Comparison of ENCODE assay signal across 8 cellular contexts in the genomic region with DNA sequence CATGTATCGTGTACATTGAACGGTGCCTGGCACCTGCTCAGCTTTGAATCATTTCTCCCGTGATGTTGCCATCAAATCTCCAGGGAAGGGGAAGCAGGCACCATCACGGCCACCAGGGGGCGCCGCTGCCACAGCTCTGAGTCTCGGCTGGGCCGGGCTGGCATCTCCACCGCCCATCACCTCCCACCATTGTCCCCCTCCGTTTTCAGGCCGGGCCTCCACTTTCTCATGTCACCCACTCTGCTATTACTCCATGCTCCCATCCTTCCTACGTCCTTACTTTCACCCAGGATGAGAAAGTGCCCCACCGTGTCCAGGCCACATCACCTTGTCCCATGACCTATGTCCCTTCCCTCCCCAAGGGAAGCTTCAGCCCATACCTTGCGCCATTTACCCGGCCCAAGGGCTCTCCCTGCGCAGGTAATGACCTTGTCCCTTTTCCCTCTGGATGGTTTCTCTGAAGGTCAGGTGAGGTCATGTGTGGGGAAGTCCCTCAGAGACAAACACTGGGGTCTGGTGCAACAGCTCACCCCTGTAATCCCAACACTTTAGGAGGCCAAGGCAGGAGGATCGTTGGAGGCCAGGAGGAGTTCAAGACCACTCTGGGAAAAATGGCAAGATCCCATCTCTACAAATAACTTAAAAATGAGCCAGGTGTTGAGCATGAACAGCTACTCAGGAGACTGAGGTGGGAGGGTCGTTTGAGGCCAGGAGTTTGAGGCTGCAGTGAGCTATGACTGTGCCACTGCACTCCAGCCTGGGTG. TPM values are rescaled to one million over a fixed set of nuclear protein-coding genes. Genes with fewer than 3 reads are reported as not detected.
A peak's percentile ranks its signal among the peaks of the same experiment; 100 is the strongest.
DNase-seq lines count a peak whose midpoint lies in the region; ATAC-seq and TF ChIP-seq lines count a peak whose summit lies in the region.

No MANE protein-coding gene starts in this region.

- peak; percentile 96 for TF ChIP-seq RAD21 in HCT116 (IDR thresholded peaks at IDR 0.05; ENCODE audit: low read depth)

- H3K36me3 ChIP-seq in DND-41 (ENCODE audit: insufficient read depth, low read length), result no peaks in the 10 kb centered on the region
- no peaks in the 10 kb centered on the region for H3K36me3 ChIP-seq in HCT116 (ENCODE audit: control insufficient read depth in 1 of 2, insufficient read depth in 2 of 2, low read length in 2 of 2)
- H3K36me3 ChIP-seq in cardiac muscle cell, result no peaks in the 10 kb centered on the region
- H3K36me3 ChIP-seq in prostate gland, result no peaks in the 10 kb centered on the region
- H3K36me3 ChIP-seq in vagina, result no peaks in the 10 kb centered on the region

- WGBS in prostate gland, result 29% methylated on average over 18 of the region's 18 CpGs

- no TSS peak for BruUV-seq in HCT116 (replicated peaks; lab: Mats Ljungman, UMichigan)

- no peaks in the 10 kb centered on the region for H3K9me2 ChIP-seq in HCT116 (ENCODE audit: insufficient read depth)

- H3K4me2 ChIP-seq in DND-41 (ENCODE audit: insufficient read depth, low read length) (peak overlapping the region; percentile 42; the same call in 1 of the 2 replicates), HCT116 (ENCODE audit: low read length) (no peak overlapping the region)

- RAD21 ChIA-PET in HCT116 (lab: Charles Lee; ENCODE audit: low non-redundant PET in 1 of 2, low total read pairs in 2 of 2, uncharacterized antibody in 2 of 2, unreplicated experiment in 2 of 2), result interaction anchor here (1.0 to 2.7 kb wide), 5 partner anchors 9 to 147 kb away, joined by 3 to 19 read pairs (median 14); no protein-coding TSS in a partner anchor

- H3K4me1 ChIP-seq in DND-41 (ENCODE audit: insufficient read depth, low read length) (peaks cover 3% of the 10 kb centered on the region), HCT116 (ENCODE audit: control insufficient read depth in 1 of 2, insufficient read depth in 2 of 2, low read length in 2 of 2) (no peaks in the 10 kb centered on the region), cardiac muscle cell (ENCODE audit: low read depth) (no peaks in the 10 kb centered on the region), prostate gland (replicated peaks) (no peaks in the 10 kb centered on the region), vagina (no peaks in the 10 kb centered on the region)

- H2AFZ ChIP-seq in DND-41 (ENCODE audit: low read depth, low read length) (0 out of 2 replicates have a peak overlapping the region, but pooled peaks have one; percentile 50), HCT116 (ENCODE audit: low read depth, low read length, poor library complexity, severe bottlenecking) (peak overlapping the region; percentile 91)

- intact Hi-C loops in HCT116 (cut with micrococcal nuclease) (loop anchor here (1.0 to 5.0 kb wide), 3 partner anchors 147 to 821 kb away; no protein-coding TSS in a partner anchor), prostate gland (cut with DNase I) (loop anchor here (5.0 kb wide), 1 partner anchor 146 kb away; no protein-coding TSS in a partner anchor), vagina (cut with DNase I) (loop anchor here (5.0 kb wide), 1 partner anchor 146 kb away; no protein-coding TSS in a partner anchor)

- H3K9me3 ChIP-seq in DND-41 (ENCODE audit: insufficient read depth, low read length, severe bottlenecking) (no peaks in the 10 kb centered on the region), HCT116 (ENCODE audit: control insufficient read depth in 1 of 2, insufficient read depth in 1 of 2, low read depth in 1 of 2, low read length in 2 of 2) (no peaks in the 10 kb centered on the region), cardiac muscle cell (ENCODE audit: low read depth) (no peaks in the 10 kb centered on the region), prostate gland (no peaks in the 10 kb centered on the region), vagina (no peaks in the 10 kb centered on the region)

- no peak overlapping the region for H3K27ac Mint-ChIP-seq in activated naive CD4-positive, alpha-beta T cell treated with anti-CD3 and anti-CD28 coated beads, Interleukin-2, amount 50 U/mL, for 72 hours

- CTCF ChIA-PET in HCT116 (lab: Charles Lee), result interaction anchor here (0.6 to 5.2 kb wide), 21 partner anchors 8 to 917 kb away, joined by 3 to 221 read pairs (median 4); partner anchors contain the start of genes BAIAP2L1 and LMTK2

- no peaks in the 10 kb centered on the region for H3K27me3 ChIP-seq in DND-41 (ENCODE audit: insufficient read depth, low read length, poor library complexity)
- H3K27me3 ChIP-seq in HCT116 (ENCODE audit: insufficient read depth, low read length), result no peaks in the 10 kb centered on the region
- no peaks in the 10 kb centered on the region for H3K27me3 ChIP-seq in cardiac muscle cell
- no peaks in the 10 kb centered on the region for H3K27me3 ChIP-seq in prostate gland (replicated peaks; ENCODE audit: insufficient read depth)
- no peaks in the 10 kb centered on the region for H3K27me3 ChIP-seq in vagina

- ATAC-seq in DND-41 (ENCODE audit: insufficient read depth, low read depth) (peak; percentile 98), HCT116 (peak; percentile 97)
- peak; percentile 91 to 94 for ATAC-seq in activated naive CD4-positive, alpha-beta T cell treated with anti-CD3 and anti-CD28 coated beads, Interleukin-2, amount 50 U/mL, for 72 hours

- H3K9me3 Mint-ChIP-seq in activated naive CD4-positive, alpha-beta T cell treated with anti-CD3 and anti-CD28 coated beads, Interleukin-2, amount 50 U/mL, for 72 hours, result no peaks in the 10 kb centered on the region

- peak; percentile 74 for DNase-seq in DND-41
- peak; percentile 39 for DNase-seq in HCT116 (ENCODE audit: low read depth, low spot score)
- DNase-seq in NCI-H1105 (lab: John Stamatoyannopoulos, UW), result peak; percentile 66
- DNase-seq in SW 1271 (lab: John Stamatoyannopoulos, UW), result peak; percentile 25 to 39
- peak; percentile 74 to 92 for DNase-seq in activated naive CD4-positive, alpha-beta T cell treated with anti-CD3 and anti-CD28 coated beads, Interleukin-2, amount 50 U/mL, for 72 hours (ENCODE audit: low spot score in 2 of 2)
- DNase-seq in cardiac muscle cell (ENCODE audit: low read depth in 1 of 2, low spot score in 1 of 2), result peak; percentile 73 to 84
- DNase-seq in prostate gland (ENCODE audit: low spot score), result peak; percentile 79
- no peak for DNase-seq in vagina (ENCODE audit: extremely low spot score in 2 of 2)

- H3K79me2 ChIP-seq in DND-41 (ENCODE audit: insufficient read depth, low read length) (no peaks in the 10 kb centered on the region), HCT116 (ENCODE audit: insufficient read depth, low read length) (no peaks in the 10 kb centered on the region)

- H3K27ac ChIP-seq in DND-41 (ENCODE audit: low read length) (no peak overlapping the region), HCT116 (ENCODE audit: low read depth, low read length) (no peak overlapping the region), cardiac muscle cell (no peak overlapping the region), prostate gland (no peak overlapping the region), vagina (no peak overlapping the region)

- TF ChIP-seq CTCF in DND-41 (IDR thresholded peaks at IDR 0.05; ENCODE audit: borderline replicate concordance, extremely low read depth, low read length, poor library complexity, severe bottlenecking), result peak; percentile 91
- peak; percentile 89 to 94 (median 91) for TF ChIP-seq CTCF in HCT116 (IDR thresholded peaks at IDR 0.05 in 2 of 3, conservative IDR thresholded peaks at IDR 0.05 in 1 of 3; ENCODE audit: borderline replicate concordance in 1 of 3, insufficient read depth in 1 of 3, low read depth in 2 of 3, low read length in 2 of 3)
- TF ChIP-seq CTCF in cardiac muscle cell (IDR thresholded peaks at IDR 0.05; ENCODE audit: low read depth, low read length), result peak; percentile 95
- peak; percentile 93 to 97 (median 94) for TF ChIP-seq CTCF in prostate gland (IDR thresholded peaks at IDR 0.05)
- TF ChIP-seq CTCF in vagina (IDR thresholded peaks at IDR 0.05), result peak; percentile 64 to 87 (median 82)

- POLR2A ChIA-PET in HCT116 (lab: Charles Lee), result interaction anchor here (1.0 to 2.0 kb wide), 2 partner anchors 145 to 147 kb away, joined by 4 to 7 read pairs; no protein-coding TSS in a partner anchor

- H3K36me3 Mint-ChIP-seq in activated naive CD4-positive, alpha-beta T cell treated with anti-CD3 and anti-CD28 coated beads, Interleukin-2, amount 50 U/mL, for 72 hours, result no peaks in the 10 kb centered on the region

- H3K9ac ChIP-seq in DND-41 (ENCODE audit: low read depth, low read length) (no peak overlapping the region), HCT116 (ENCODE audit: low read length) (no peak overlapping the region)

- H4K20me1 ChIP-seq in DND-41 (ENCODE audit: insufficient read depth, low read length) (no peaks in the 10 kb centered on the region), HCT116 (ENCODE audit: insufficient read depth) (no peaks in the 10 kb centered on the region)

- TF ChIP-seq POLR2A in HCT116 (IDR thresholded peaks at IDR 0.05; ENCODE audit: borderline replicate concordance, extremely low read depth, insufficient read depth, insufficient read length) (no peak), prostate gland (IDR thresholded peaks at IDR 0.05) (no peak), vagina (IDR thresholded peaks at IDR 0.05) (no peak)

- H3K4me3 ChIP-seq in DND-41 (ENCODE audit: low read depth in 1 of 2, low read length in 2 of 2) (no peak overlapping the region), HCT116 (replicated peaks in 1 of 2; ENCODE audit: low read depth in 1 of 2, low read length in 2 of 2) (no peak overlapping the region), cardiac muscle cell (no peak overlapping the region), prostate gland (no peak overlapping the region), vagina (no peak overlapping the region)

TF ChIP-seq in HCT116, 20 proteins besides CTCF, POLR2A, EP300 and RAD21 (continues in another document):
- TF ChIP-seq TCF7L2 (IDR thresholded peaks at IDR 0.05; ENCODE audit: borderline replicate concordance, extremely low read depth, insufficient read depth, insufficient read length) (no peak), ZFX (IDR thresholded peaks at IDR 0.05) (no peak), EGR1 (IDR thresholded peaks at IDR 0.05; ENCODE audit: low read depth) (no peak), ELF1 (IDR thresholded peaks at IDR 0.05; ENCODE audit: borderline replicate concordance, low read depth) (no peak), ATF3 (IDR thresholded peaks at IDR 0.05) (no peak)

RNA-seq across cellular contexts. Expression of gene OCM2, which starts 31.8 kb away (rescaled TPM):
- total RNA-seq in HCT116 (2021; ENCODE audit: unreplicated experiment), result not detected
- not detected in 2 replicates for polyA plus RNA-seq in HCT116 (2012)
- total RNA-seq in activated naive CD4-positive, alpha-beta T cell treated with anti-CD3 and anti-CD28 coated beads, Interleukin-2, amount 50 U/mL, for 72 hours, result not detected
- total RNA-seq in cardiac muscle cell, result not detected in 2 replicates
- polyA plus RNA-seq in cardiac muscle cell, result not detected in 2 replicates
- not detected for total RNA-seq in prostate gland
- not detected for total RNA-seq in vagina

Comparison
In these comparisons a context has a peak if more than half of its experiments do, and no peak if none do; other contexts are left out.
1. DNase-seq: peak in DND-41 (single experiment), HCT116 (single experiment), NCI-H1105 (single experiment), SW 1271 (2 of 2), activated naive CD4-positive, alpha-beta T cell treated with anti-CD3 and anti-CD28 coated beads, Interleukin-2, amount 50 U/mL, for 72 hours (2 of 2), cardiac muscle cell (2 of 2) and prostate gland (single experiment); none in vagina (0 of 2).
2. Peak in every context shown above with its lines, with median percentiles within 50 percentile points of each other: ATAC-seq and CTCF ChIP-seq.